In genomic region chr5:148909001-148909400, GRCh38 we compare ENCODE assay signal across 1 cellular context.
TF ChIP-seq lines count a peak whose summit lies in the region.

No MANE protein-coding gene starts in this region.

TF ChIP-seq in IMR-90, 13 proteins besides CTCF, POLR2A, EP300 and RAD21 (continued from another document):
- TF ChIP-seq ELK1 (IDR thresholded peaks at IDR 0.05; ENCODE audit: borderline replicate concordance, low read depth, low read length) (no peak), CHD1 (IDR thresholded peaks at IDR 0.05; ENCODE audit: low read depth, low read length) (no peak)
